1 cellular context compared by ENCODE assay signal in the genomic region with DNA sequence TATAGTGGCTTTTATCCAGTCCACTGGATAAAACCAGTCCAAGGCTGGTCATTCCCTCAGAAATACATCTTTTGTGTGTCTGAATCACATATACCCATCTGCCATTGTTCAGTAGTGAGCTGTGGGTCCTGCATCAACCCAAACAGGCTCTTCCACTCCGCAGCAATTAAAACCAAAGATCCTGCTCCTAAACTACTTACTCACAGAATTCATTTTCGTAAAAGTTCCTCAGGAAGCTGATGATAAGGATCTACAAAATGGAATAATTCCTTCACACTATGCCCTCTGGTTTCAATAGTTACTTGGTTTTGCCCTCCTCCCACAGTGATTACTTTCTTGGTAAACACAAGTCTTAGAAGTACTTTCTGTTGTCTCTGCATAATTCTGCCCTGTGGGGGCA.
TF ChIP-seq lines count a peak whose summit lies in the region.

No MANE protein-coding gene starts in this region.

TF ChIP-seq in GM12878, 131 proteins besides CTCF, POLR2A, EP300 and RAD21:
- TF ChIP-seq POU2F2 (IDR thresholded peaks at IDR 0.05; ENCODE audit: borderline replicate concordance, low read depth, low read length) (0 out of 3 replicates have a peak, but pooled peaks have one; percentile 25), STAT1 (conservative IDR thresholded peaks at IDR 0.05) (no peak)
